Comparison of ENCODE assay signal across 8 cellular contexts in genomic region chr9:96654450-96655197, GRCh38. TPM values are rescaled to one million over a fixed set of nuclear protein-coding genes. Genes with fewer than 3 reads are reported as not detected.
A peak's percentile ranks its signal among the peaks of the same experiment; 100 is the strongest.
DNase-seq lines count a peak whose midpoint lies in the region; TF ChIP-seq lines count a peak whose summit lies in the region.

No MANE protein-coding gene starts in this region.

- H3K9me3 ChIP-seq in HEK293 (ENCODE audit: control insufficient read depth, insufficient read depth, low read depth, low read length), result no peaks in the 10 kb centered on the region
- no peaks in the 10 kb centered on the region for H3K9me3 ChIP-seq in hepatocyte (ENCODE audit: low read depth)
- H3K9me3 ChIP-seq in uterus, result no peaks in the 10 kb centered on the region

- peak overlapping the region; percentile 81 for H3K4me2 ChIP-seq in hepatocyte

- peaks cover 7 to 22% of the 10 kb centered on the region in 2 experiments for H3K36me3 ChIP-seq in HEK293 (ENCODE audit: control insufficient read depth in 2 of 2, insufficient read depth in 1 of 2, low read length in 2 of 2)
- no peaks in the 10 kb centered on the region for H3K36me3 ChIP-seq in hepatocyte (replicated peaks; ENCODE audit: insufficient read depth, low read depth)
- H3K36me3 ChIP-seq in rectal smooth muscle tissue (ENCODE audit: control insufficient read depth, insufficient read depth, low read length), result no peaks in the 10 kb centered on the region
- H3K36me3 ChIP-seq in uterus, result no peaks in the 10 kb centered on the region

- H3K4me3 ChIP-seq in HEK293 (ENCODE audit: low read depth, low read length), result peak overlapping the region; percentile 66
- peak overlapping the region; percentile 50 for H3K4me3 ChIP-seq in astrocyte of the cerebellum (ENCODE audit: low read depth, low read length)
- H3K4me3 ChIP-seq in hepatocyte, result peak overlapping the region; percentile 85
- peak overlapping the region; percentile 74 for H3K4me3 ChIP-seq in rectal smooth muscle tissue (ENCODE audit: low read length)
- H3K4me3 ChIP-seq in uterus, result peak overlapping the region; percentile 62 to 73

- POLR2A ChIA-PET in HEK293 (lab: Yijun Ruan, JAX), result no interaction called here

- peak overlapping the region; percentile 79 for H2AFZ ChIP-seq in hepatocyte

- peak in 1 of 2 donors; percentile 48 for TF ChIP-seq POLR2A in uterus (IDR thresholded peaks at IDR 0.05)

- H3K9ac ChIP-seq in rectal smooth muscle tissue (ENCODE audit: low read length), result peak overlapping the region; percentile 4

- WGBS in hepatocyte (ENCODE audit: low lambda C conversion rate, missing lambda C conversion rate), result 1% methylated on average over 64 of the region's 74 CpGs

- CTCF ChIA-PET in HEK293 (lab: Yijun Ruan, JAX), result interaction anchor here (0.7 kb wide), 1 partner anchor 12 kb away, joined by 3 read pairs; no protein-coding TSS in a partner anchor

- H3K27ac ChIP-seq in HEK293 (ENCODE audit: extremely low read depth, low read depth, low read length) (peak overlapping the region; percentile 89), hepatocyte (peak overlapping the region; percentile 98), rectal smooth muscle tissue (ENCODE audit: low read depth, low read length) (peak overlapping the region; percentile 93), uterus (peak overlapping the region; percentile 96 to 97)

- H3K4me1 ChIP-seq in HEK293 (ENCODE audit: control insufficient read depth, insufficient read depth, low read length) (no peaks in the 10 kb centered on the region), hepatocyte (ENCODE audit: insufficient read depth) (peaks cover 5% of the 10 kb centered on the region), rectal smooth muscle tissue (ENCODE audit: control insufficient read depth, insufficient read depth, low read length) (no peaks in the 10 kb centered on the region), uterus (no peaks in the 10 kb centered on the region)

- TF ChIP-seq CTCF in HEK293 (tag by site-specific recombination; IDR thresholded peaks at IDR 0.05) (no peak), astrocyte of the cerebellum (IDR thresholded peaks at IDR 0.05; ENCODE audit: low read depth, low read length, missing control alignments) (no peak), hepatocyte (IDR thresholded peaks at IDR 0.05; ENCODE audit: poor library complexity) (no peak), uterus (IDR thresholded peaks at IDR 0.05) (peak in 3 of 4 experiments; percentile 35 to 51 (median 37))

- H3K27me3 ChIP-seq in hepatocyte (no peaks in the 10 kb centered on the region), rectal smooth muscle tissue (ENCODE audit: control insufficient read depth, insufficient read depth, low read length) (no peaks in the 10 kb centered on the region), uterus (no peaks in the 10 kb centered on the region)

- intact Hi-C loops in uterus (cut with DNase I; ENCODE audit: low total_unique reads), result no loop called here

- DNase-seq in GF-D8 (lab: John Stamatoyannopoulos, UW) (peak; percentile 28), NCI-H1417 (lab: John Stamatoyannopoulos, UW) (peak; percentile 34 to 91 (median 89)), T-helper 9 cell (peak; percentile 74), astrocyte of the cerebellum (ENCODE audit: low read depth) (peak; percentile 51), hepatocyte (ENCODE audit: low spot score) (peak; percentile 86), uterus (peak; percentile 77 to 81)

- H3K79me2 ChIP-seq in hepatocyte, result peaks cover 4% of the 10 kb centered on the region

- no peaks in the 10 kb centered on the region for H3K9me2 ChIP-seq in hepatocyte (replicated peaks; ENCODE audit: insufficient read depth)

- no peaks in the 10 kb centered on the region for H4K20me1 ChIP-seq in hepatocyte (ENCODE audit: insufficient read depth, poor library complexity, severe bottlenecking)

- in situ Hi-C loops in astrocyte of the cerebellum (cut with HindIII; ENCODE audit: low sequenced_read_pairs), result no loop called here

TF ChIP-seq in HEK293, 187 proteins besides CTCF, POLR2A, EP300 and RAD21 (continues in another document):
- TF ChIP-seq ZNF544 (tag by site-specific recombination; IDR thresholded peaks at IDR 0.05) (no peak), ZBTB11 (tag by site-specific recombination; conservative IDR thresholded peaks at IDR 0.05; ENCODE audit: low read depth) (0 out of 2 replicates have a peak, but pooled peaks have one; percentile 22), ZBTB26 (tag by site-specific recombination; optimal IDR thresholded peaks at IDR 0.05) (peak; percentile 71), ZNF660 (tag by site-specific recombination; IDR thresholded peaks at IDR 0.05) (peak; percentile 58; the same call in 1 of the 2 replicates), ZBTB17 (tag by site-specific recombination; IDR thresholded peaks at IDR 0.05) (peak; percentile 71), KLF1 (tag by site-specific recombination; IDR thresholded peaks at IDR 0.05) (peak; percentile 44), ZNF140 (tag by site-specific recombination; IDR thresholded peaks at IDR 0.05) (no peak), ZBTB6 (tag by site-specific recombination; IDR thresholded peaks at IDR 0.05) (peak; percentile 69), KLF7 (tag by site-specific recombination; IDR thresholded peaks at IDR 0.05; ENCODE audit: borderline replicate concordance) (no peak), SP3 (tag by site-specific recombination; IDR thresholded peaks at IDR 0.05) (0 out of 2 replicates have a peak, but pooled peaks have one; percentile 25), EGR2 (tag by site-specific recombination; IDR thresholded peaks at IDR 0.05; ENCODE audit: low read depth) (peak; percentile 47; the same call in 1 of the 2 replicates), SALL2 (tag by site-specific recombination; IDR thresholded peaks at IDR 0.05; ENCODE audit: borderline replicate concordance) (no peak), ZFHX2 (tag by site-specific recombination; conservative IDR thresholded peaks at IDR 0.05) (peak; percentile 88), ZEB2 (tag by site-specific recombination; IDR thresholded peaks at IDR 0.05) (0 out of 2 replicates have a peak, but pooled peaks have one; percentile 33), ZNF341 (tag by site-specific recombination; IDR thresholded peaks at IDR 0.05; ENCODE audit: low read depth) (peak; percentile 57; the same call in 1 of the 2 replicates), ZNF76 (tag by site-specific recombination; IDR thresholded peaks at IDR 0.05; ENCODE audit: borderline replicate concordance, low read depth) (0 out of 2 replicates have a peak, but pooled peaks have one; percentile 12), ZBTB21 (tag by site-specific recombination; IDR thresholded peaks at IDR 0.05) (0 out of 2 replicates have a peak, but pooled peaks have one; percentile 19), ZBTB20 (tag by site-specific recombination; IDR thresholded peaks at IDR 0.05) (peak; percentile 70), ZBTB1 (tag by site-specific recombination; IDR thresholded peaks at IDR 0.05) (no peak), ZBTB8A (tag by site-specific recombination; IDR thresholded peaks at IDR 0.05) (peak; percentile 85)

RNA-seq across cellular contexts. Expression of gene PRXL2C, which starts 0.5 kb away (rescaled TPM):
- total RNA-seq in hepatocyte (11.0 and 11.4 TPM in 2 replicates), uterus (10 to 100 TPM in 3 of 4 donors, 1 to 10 TPM in 1; 8.5 to 24.7 (median 19.8) TPM)
- polyA plus RNA-seq in hepatocyte, result 8.8 and 11.6 TPM in 2 replicates

RNA-seq across cellular contexts. Expression of gene CDC14B, which starts 35.0 kb away (rescaled TPM):
- 26.2 and 33.4 TPM in 2 replicates for total RNA-seq in hepatocyte
- 11.4 and 15.1 TPM in 2 replicates for polyA plus RNA-seq in hepatocyte
- total RNA-seq in uterus, result 10 to 100 TPM in 3 of 4 donors, 1 to 10 TPM in 1; 9.7 to 40.5 (median 20.6) TPM

Comparison
In these comparisons a context has a peak if more than half of its experiments do, and no peak if none do; other contexts are left out.
1. Peak in every context shown above with its lines: DNase-seq, H3K4me3 ChIP-seq and H3K27ac ChIP-seq.
2. DNase-seq: peak in every context shown above with its lines; median percentile 89 in NCI-H1417; 86 in hepatocyte; 79 in uterus; 74 in T-helper 9 cell; 51 in astrocyte of the cerebellum; 28 in GF-D8.
3. CTCF ChIP-seq: peak in uterus (3 of 4); none in HEK293 (single experiment), astrocyte of the cerebellum (single experiment) and hepatocyte (single experiment).